2 cellular contexts compared by ENCODE assay signal in the genomic region with DNA sequence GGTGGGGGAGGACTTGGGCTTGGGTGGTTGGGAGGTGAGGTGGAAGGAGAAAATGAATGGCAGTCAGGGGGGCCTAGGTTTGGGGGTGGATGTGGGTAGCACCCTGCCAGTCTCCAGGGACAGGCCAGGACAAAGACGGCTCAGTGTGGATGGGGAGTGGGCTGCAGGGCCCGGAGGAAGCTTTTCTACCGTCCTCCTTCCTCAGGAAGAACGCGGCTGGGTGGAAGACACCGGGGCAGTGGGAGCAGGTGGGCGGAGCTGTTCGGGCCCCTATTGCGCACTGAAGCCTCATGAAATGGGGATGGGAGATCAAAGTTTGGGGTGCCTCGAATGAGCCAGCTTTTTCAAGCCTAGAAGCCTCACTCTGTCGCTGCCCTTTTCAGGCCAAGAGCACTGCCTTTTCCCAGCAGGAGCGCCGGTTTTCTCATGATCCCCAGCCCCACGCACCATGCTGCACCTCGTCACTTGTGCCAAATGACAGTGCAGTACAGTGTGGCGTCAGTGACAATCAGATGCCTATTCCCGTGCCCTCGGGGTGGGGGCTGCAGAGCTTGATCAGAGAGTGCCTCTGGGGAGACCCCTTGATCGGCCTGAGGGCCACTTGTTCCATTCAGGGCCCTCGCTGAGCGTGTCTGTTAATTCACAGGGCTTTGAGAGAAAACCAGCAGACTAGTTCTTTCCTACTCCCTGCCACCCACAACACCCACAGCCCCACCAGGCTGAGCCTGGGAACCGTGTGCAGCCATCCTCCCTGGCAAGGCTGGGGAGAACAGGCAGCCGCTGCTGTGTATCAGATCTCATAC.
A peak's percentile ranks its signal among the peaks of the same experiment; 100 is the strongest.
TF ChIP-seq lines count a peak whose summit lies in the region.

No MANE protein-coding gene starts in this region.

TF ChIP-seq in endothelial cell of umbilical vein, 7 proteins besides CTCF, POLR2A, EP300 and RAD21:
- TF ChIP-seq JUN (IDR thresholded peaks at IDR 0.05; ENCODE audit: borderline replicate concordance, insufficient read depth, insufficient read length, low read depth) (no peak), FOS (IDR thresholded peaks at IDR 0.05; ENCODE audit: borderline replicate concordance, insufficient read depth, low read length) (no peak), EZH2 (IDR thresholded peaks at IDR 0.05; ENCODE audit: borderline replicate concordance, low read depth, low read length, severe bottlenecking) (no peak), MYC (IDR thresholded peaks at IDR 0.05; ENCODE audit: low read depth, low read length) (no peak), POLR2AphosphoS5 (IDR thresholded peaks at IDR 0.05; ENCODE audit: insufficient read depth, low read depth, low read length) (no peak), GATA2 (IDR thresholded peaks at IDR 0.05; ENCODE audit: insufficient read depth, insufficient read length, low read depth, low read length) (no peak)
- TF ChIP-seq, protein P1, sequence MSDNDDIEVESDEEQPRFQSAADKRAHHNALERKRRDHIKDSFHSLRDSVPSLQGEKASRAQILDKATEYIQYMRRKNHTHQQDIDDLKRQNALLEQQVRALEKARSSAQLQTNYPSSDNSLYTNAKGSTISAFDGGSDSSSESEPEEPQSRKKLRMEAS (IDR thresholded peaks at IDR 0.05; ENCODE audit: insufficient read depth, insufficient read length): no peak

TF ChIP-seq in neural cell, 6 proteins besides CTCF, POLR2A, EP300 and RAD21:
- TF ChIP-seq SMC3 (conservative IDR thresholded peaks at IDR 0.05; ENCODE audit: poor library complexity) (no peak), MXI1 (conservative IDR thresholded peaks at IDR 0.05; ENCODE audit: poor library complexity, severe bottlenecking) (peak; percentile 34), TAF1 (IDR thresholded peaks at IDR 0.05; ENCODE audit: low read depth) (peak; percentile 48), POLR2AphosphoS5 (IDR thresholded peaks at IDR 0.05) (peak; percentile 26)
- TF ChIP-seq, protein P2, sequence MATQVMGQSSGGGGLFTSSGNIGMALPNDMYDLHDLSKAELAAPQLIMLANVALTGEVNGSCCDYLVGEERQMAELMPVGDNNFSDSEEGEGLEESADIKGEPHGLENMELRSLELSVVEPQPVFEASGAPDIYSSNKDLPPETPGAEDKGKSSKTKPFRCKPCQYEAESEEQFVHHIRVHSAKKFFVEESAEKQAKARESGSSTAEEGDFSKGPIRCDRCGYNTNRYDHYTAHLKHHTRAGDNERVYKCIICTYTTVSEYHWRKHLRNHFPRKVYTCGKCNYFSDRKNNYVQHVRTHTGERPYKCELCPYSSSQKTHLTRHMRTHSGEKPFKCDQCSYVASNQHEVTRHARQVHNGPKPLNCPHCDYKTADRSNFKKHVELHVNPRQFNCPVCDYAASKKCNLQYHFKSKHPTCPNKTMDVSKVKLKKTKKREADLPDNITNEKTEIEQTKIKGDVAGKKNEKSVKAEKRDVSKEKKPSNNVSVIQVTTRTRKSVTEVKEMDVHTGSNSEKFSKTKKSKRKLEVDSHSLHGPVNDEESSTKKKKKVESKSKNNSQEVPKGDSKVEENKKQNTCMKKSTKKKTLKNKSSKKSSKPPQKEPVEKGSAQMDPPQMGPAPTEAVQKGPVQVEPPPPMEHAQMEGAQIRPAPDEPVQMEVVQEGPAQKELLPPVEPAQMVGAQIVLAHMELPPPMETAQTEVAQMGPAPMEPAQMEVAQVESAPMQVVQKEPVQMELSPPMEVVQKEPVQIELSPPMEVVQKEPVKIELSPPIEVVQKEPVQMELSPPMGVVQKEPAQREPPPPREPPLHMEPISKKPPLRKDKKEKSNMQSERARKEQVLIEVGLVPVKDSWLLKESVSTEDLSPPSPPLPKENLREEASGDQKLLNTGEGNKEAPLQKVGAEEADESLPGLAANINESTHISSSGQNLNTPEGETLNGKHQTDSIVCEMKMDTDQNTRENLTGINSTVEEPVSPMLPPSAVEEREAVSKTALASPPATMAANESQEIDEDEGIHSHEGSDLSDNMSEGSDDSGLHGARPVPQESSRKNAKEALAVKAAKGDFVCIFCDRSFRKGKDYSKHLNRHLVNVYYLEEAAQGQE (IDR thresholded peaks at IDR 0.05; ENCODE audit: borderline replicate concordance): no peak
TF ChIP-seq in neural cell: peak in this region for 3.
